Comparison of ENCODE assay signal across 35 cellular contexts in the genomic region with DNA sequence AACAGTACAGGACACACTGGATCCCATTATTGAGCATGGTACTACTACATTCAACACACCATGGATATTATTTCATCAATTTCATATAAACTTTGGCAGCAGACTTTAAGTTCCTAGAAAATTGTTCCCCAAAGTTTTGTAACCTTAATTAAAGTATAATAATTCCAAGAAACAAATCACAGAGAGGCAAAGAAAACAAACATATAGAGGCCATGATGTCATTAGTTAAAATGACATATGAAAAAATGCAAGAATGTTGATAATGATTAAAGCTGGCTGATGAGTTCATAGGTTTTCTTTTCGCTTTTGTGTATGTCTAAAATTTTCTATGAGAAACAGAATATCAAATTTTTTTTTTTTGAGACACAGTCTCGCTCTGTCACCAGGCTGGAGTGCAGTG.
"Had no signal": no experiment of that assay in that cellular context is flagged by ENCODE, and none has a peak within 500 bp of the region (broad histone marks: within the 10 kb centered on the region; RNA-seq: fewer than 3 reads in every experiment).

No MANE protein-coding gene starts in this region.

- H3K9me3 ChIP-seq: MG63 had no signal

- H3K27me3 ChIP-seq: MG63 had no signal

- H3K4me3 ChIP-seq: MG63 had no signal

- H3K36me3 ChIP-seq: MG63 had no signal

- DNase-seq: Karpas-422, Kasumi-1, MG63, MM.1S, MV-4-11, NCI-H1048, NCI-H1092, NCI-H1092 treated with DMSO at 0.1 percent for 48 hours, NCI-H1105, NCI-H1105 treated with DMSO at 0.1 percent for 48 hours, NCI-H1417, NCI-H1417 treated with DMSO at 0.1 percent for 48 hours, NCI-H1436, NCI-H1436 treated with DMSO at 0.1 percent for 48 hours, NCI-H146, NCI-H1694, NCI-H1694 treated with DMSO at 0.1 percent for 48 hours, NCI-H187, NCI-H187 treated with DMSO at 0.1 percent for 48 hours, NCI-H1930, NCI-H2029, NCI-H2029 treated with DMSO at 0.1 percent for 48 hours, NCI-H2081, NCI-H2081 treated with DMSO at 0.1 percent for 48 hours, NCI-H2107, NCI-H2171, NCI-H2171 treated with DMSO at 0.1 percent for 48 hours, NCI-H2227 treated with DMSO at 0.1 percent for 48 hours, NCI-H226, NCI-H345, NCI-H446, NCI-H446 treated with DMSO at 0.1 percent for 48 hours, NCI-H510A, NCI-H510A treated with DMSO at 0.1 percent for 48 hours, NCI-H524 had no signal
